Comparison of ENCODE assay signal across 29 cellular contexts in genomic region chr21:42383331-42383730, GRCh38. TPM values are rescaled to one million over a fixed set of nuclear protein-coding genes. Genes with fewer than 3 reads are reported as not detected.
"Had no signal": no experiment of that assay in that cellular context is flagged by ENCODE, and none has a peak within 500 bp of the region (broad histone marks: within the 10 kb centered on the region; RNA-seq: fewer than 3 reads in every experiment).

No MANE protein-coding gene starts in this region.

- H3K27ac Mint-ChIP-seq: activated naive CD4-positive, alpha-beta T cell treated with anti-CD3 and anti-CD28 coated beads, Interleukin-2, amount 50 U/mL, for 24 hours; WTC11 had no signal

- DNase-seq: activated CD4-positive, alpha-beta T cell treated with anti-CD3 and anti-CD28 coated beads for 48 hours; activated CD4-positive, alpha-beta T cell treated with anti-CD3 and anti-CD28 coated beads, Interleukin-2, amount 50 U/mL, for 4 hours; activated CD4-positive, CD25-positive, alpha-beta regulatory T cell treated with anti-CD3 and anti-CD28 coated beads, Interleukin-2, amount 50 U/mL, for 72 hours; activated CD8-positive, alpha-beta memory T cell treated with anti-CD3 and anti-CD28 coated beads, Interleukin-2, amount 50 U/mL, for 48 hours; activated CD8-positive, alpha-beta T cell treated with anti-CD3 and anti-CD28 coated beads, Interleukin-2, amount 10 ng/mL, durations not matched to agents 7 days and 5 days; activated T-cell treated with anti-CD3 and anti-CD28 coated beads, Interleukin-2, amount 50 U/mL, for 1 hour; caudate nucleus; KBM-7; NCI-H1694; NCI-H2171 treated with DMSO at 0.1 percent for 48 hours; NCI-H226; NCI-H526 treated with DMSO at 0.1 percent for 48 hours; NCI-H82; NK-92 treated with Interleukin-12 subunit alpha and Interleukin-12 subunit beta, amount 100 ng/mL, for 24 hours; SHP77; SW 1271 had no signal

- H3K36me3 ChIP-seq: breast epithelium, Peyer's patch, SJSA1 had no signal

- H3K4me3 Mint-ChIP-seq: activated CD8-positive, alpha-beta T cell treated with anti-CD3 and anti-CD28 coated beads, Interleukin-2, amount 10 ng/mL, durations not matched to agents 7 days and 5 days; T-helper 2 cell treated with Interferon-gamma antibody and Interleukin-4, amounts not matched to agents 5 μg/mL and 100 μg/mL, for 36 hours; WTC11 had no signal

- H3K9me3 Mint-ChIP-seq: activated naive CD4-positive, alpha-beta T cell treated with anti-CD3 and anti-CD28 coated beads, Interleukin-2, amount 50 U/mL, for 24 hours had no signal

- H3K4me1 ChIP-seq: breast epithelium, SJSA1 had no signal

- H3K9me3 ChIP-seq: breast epithelium had no signal

- H3K4me3 ChIP-seq: breast epithelium, Peyer's patch, SJSA1 had no signal

- ATAC-seq: activated CD8-positive, alpha-beta T cell treated with anti-CD3 and anti-CD28 coated beads, Interleukin-2, amount 10 ng/mL, durations not matched to agents 7 days and 5 days; SK-N-SH treated with all-trans-retinoic acid at 6 μM for 48 hours; WTC11 had no signal

- H3K27ac ChIP-seq: breast epithelium, RWPE1, SJSA1 had no signal

- H3K27me3 ChIP-seq: breast epithelium, Peyer's patch, SJSA1 had no signal

- H3K27me3 Mint-ChIP-seq: activated naive CD4-positive, alpha-beta T cell treated with anti-CD3 and anti-CD28 coated beads, Interleukin-2, amount 50 U/mL, for 24 hours had no signal

RNA-seq across cellular contexts. Expression of gene TMPRSS3, which starts 12.5 kb away (rescaled TPM):
- total RNA-seq: LHCN-M2 had no signal

RNA-seq across cellular contexts. Expression of gene TFF1, which starts 17.0 kb away (rescaled TPM):
- total RNA-seq: activated CD8-positive, alpha-beta T cell treated with anti-CD3 and anti-CD28 coated beads, Interleukin-2, amount 10 ng/mL, durations not matched to agents 7 days and 5 days; aorta; LHCN-M2; M059J; NCI-H460; SJSA1; T-helper 1 cell treated with Interleukin-12 subunit alpha and Interleukin-12 subunit beta and Interleukin-4 antibody, amounts not matched to agents 30 ng/mL and 1 ng/mL, for 36 hours had no signal

RNA-seq across cellular contexts. Expression of gene UBASH3A, which starts 20.4 kb away (rescaled TPM):
- total RNA-seq: LHCN-M2, M059J, NCI-H460, SJSA1, WTC11 had no signal

RNA-seq across cellular contexts. Expression of gene TFF2, which starts 32.5 kb away (rescaled TPM):
- total RNA-seq: activated CD8-positive, alpha-beta T cell treated with anti-CD3 and anti-CD28 coated beads, Interleukin-2, amount 10 ng/mL, durations not matched to agents 7 days and 5 days; aorta; breast epithelium; LHCN-M2; NCI-H460; SJSA1; T-helper 1 cell treated with Interleukin-12 subunit alpha and Interleukin-12 subunit beta and Interleukin-4 antibody, amounts not matched to agents 30 ng/mL and 1 ng/mL, for 36 hours had no signal
